ENCODE assay signal across 1 cellular context in the genomic region with DNA sequence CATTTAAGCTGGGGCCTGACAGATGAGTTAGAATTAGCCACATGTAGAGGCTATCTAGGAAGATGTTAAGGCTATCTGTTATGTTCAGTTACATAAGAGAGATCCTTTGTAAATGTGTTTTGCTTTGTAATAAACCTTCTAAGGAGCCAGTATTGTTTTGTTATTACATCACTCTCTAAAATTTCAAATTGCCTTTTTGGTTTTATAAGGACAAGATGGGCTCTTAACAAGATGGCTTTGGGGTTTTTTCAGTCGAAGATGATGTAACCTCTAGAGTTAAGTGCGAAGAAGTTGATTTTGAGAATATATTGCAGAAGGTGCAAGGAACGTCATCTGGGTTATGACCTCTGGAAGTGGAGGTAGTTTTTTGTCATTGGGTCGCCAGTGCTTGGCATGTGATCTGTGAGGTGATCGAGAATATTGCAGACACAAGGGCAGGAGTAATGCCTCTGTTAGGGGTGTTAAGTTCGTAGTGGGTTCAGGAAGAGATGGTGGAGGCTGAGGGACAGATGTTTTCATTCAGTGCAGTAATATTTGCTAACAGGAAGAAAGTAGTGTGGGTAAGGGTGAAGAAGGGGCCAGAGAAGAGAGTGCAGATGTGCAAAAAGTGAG.
A peak's percentile ranks its signal among the peaks of the same experiment; 100 is the strongest.
TF ChIP-seq lines count a peak whose summit lies in the region.

No MANE protein-coding gene starts in this region.

TF ChIP-seq in GM12878, 131 proteins besides CTCF, POLR2A, EP300 and RAD21:
- no peak for TF ChIP-seq SUPT20H (IDR thresholded peaks at IDR 0.05; ENCODE audit: borderline replicate concordance, control insufficient read depth, low read depth, low read length)
- TF ChIP-seq NBN (IDR thresholded peaks at IDR 0.05) = peak; percentile 44; the same call in 1 of the 2 replicates
- TF ChIP-seq IRF5 (IDR thresholded peaks at IDR 0.05; ENCODE audit: borderline replicate concordance) = no peak
- TF ChIP-seq ATF7 (IDR thresholded peaks at IDR 0.05; ENCODE audit: low read depth) = peak; percentile 82
- peak; percentile 80 for TF ChIP-seq NR2F1 (conservative IDR thresholded peaks at IDR 0.05)
- TF ChIP-seq KLF5 (IDR thresholded peaks at IDR 0.05; ENCODE audit: partially characterized antibody) = no peak
- peak in 1 of 2 experiments; percentile 54; a peak in 1 of 4 replicates for TF ChIP-seq BHLHE40 (IDR thresholded peaks at IDR 0.05; ENCODE audit: borderline replicate concordance in 1 of 2, low read depth in 2 of 2, low read length in 1 of 2)
- no peak for TF ChIP-seq PML (IDR thresholded peaks at IDR 0.05; ENCODE audit: low read length)
- 0 out of 2 replicates have a peak, but pooled peaks have one; percentile 13 for TF ChIP-seq ZNF687 (IDR thresholded peaks at IDR 0.05)
- TF ChIP-seq NR2C1 (IDR thresholded peaks at IDR 0.05) = peak; percentile 57; the same call in 1 of the 2 replicates
